In genomic region chr6:85126448-85127178, GRCh38 we compare ENCODE assay signal across 8 cellular contexts.
DNase-seq lines count a peak whose midpoint lies in the region; ATAC-seq and TF ChIP-seq lines count a peak whose summit lies in the region.

No MANE protein-coding gene starts in this region.

- ATAC-seq in GM18505 (IDR thresholded peaks at IDR 0.05; ENCODE audit: unreplicated experiment) (peak; percentile 70), HG03354 (IDR thresholded peaks at IDR 0.05; ENCODE audit: poor library complexity, severe bottlenecking, unreplicated experiment) (peak; percentile 89), GM21786 (IDR thresholded peaks at IDR 0.05; ENCODE audit: unreplicated experiment) (no peak)

- DNase-seq in AG08396 (ENCODE audit: low spot score) = peak; percentile 48
- peak; percentile 77 for DNase-seq in SK-N-DZ (ENCODE audit: low spot score)
- DNase-seq in globus pallidus (ENCODE audit: low spot score) = peak; percentile 13
- peak; percentile 33 for DNase-seq in renal cortical epithelial cell (ENCODE audit: low read depth)
- DNase-seq in occipital lobe (lab: John Stamatoyannopoulos, UW) = no peak

- no peak for TF ChIP-seq POLR2A in GM18505 (IDR thresholded peaks at IDR 0.05; ENCODE audit: borderline replicate concordance, extremely low read depth, insufficient read depth, insufficient read length)
